In genomic region chr16:88856828-88857727, GRCh38 we compare ENCODE assay signal across 8 cellular contexts. TPM values are rescaled to one million over a fixed set of nuclear protein-coding genes. Genes with fewer than 3 reads are reported as not detected.
DNase-seq lines count a peak whose midpoint lies in the region; ATAC-seq and TF ChIP-seq lines count a peak whose summit lies in the region.

GALNS (minus strand) TSS chr16:88856947; CDS start chr16:88856877, 70 bp downstream.
TRAPPC2L (plus strand) TSS chr16:88857127; CDS start chr16:88857151, 24 bp downstream.

- ATAC-seq in GM19324 (IDR thresholded peaks at IDR 0.05; ENCODE audit: low FRiP score, unreplicated experiment) (peak; percentile 88), HG03469 (IDR thresholded peaks at IDR 0.05; ENCODE audit: unreplicated experiment) (peak; percentile 57), left colon (peak; percentile 93)

- CTCF ChIA-PET in BJ (lab: Yijun Ruan, JAX): interaction anchor here (0.6 to 2.6 kb wide), 18 partner anchors 9 to 311 kb away, joined by 3 to 12 read pairs (median 4); partner anchors contain the start of genes APRT and PABPN1L

- no peaks in the 10 kb centered on the region for H3K27me3 ChIP-seq in BJ (ENCODE audit: control insufficient read depth, insufficient read depth, low read length)
- H3K27me3 ChIP-seq in colonic mucosa: no peaks in the 10 kb centered on the region

- peaks cover 19% of the 10 kb centered on the region for H3K4me1 Mint-ChIP-seq in activated CD4-positive, alpha-beta T cell treated with anti-CD3 and anti-CD28 coated beads, Interleukin-2, amount 10 ng/mL, durations not matched to agents 24 days and 14 days

- H3K36me3 ChIP-seq in BJ (ENCODE audit: control insufficient read depth, insufficient read depth, low read length) (peaks cover 11% of the 10 kb centered on the region), colonic mucosa (no peaks in the 10 kb centered on the region)

- POLR2A ChIA-PET in BJ (lab: Charles Lee): no interaction called here

- peak within 1 kb of the TSS; percentile 83 to 89 for H3K9ac ChIP-seq in colonic mucosa (ENCODE audit: low read depth in 2 of 2, low read length in 2 of 2)

- TF ChIP-seq CTCF in BJ (IDR thresholded peaks at IDR 0.05; ENCODE audit: insufficient read depth, low read depth, low read length): no peak
- TF ChIP-seq CTCF in colonic mucosa (IDR thresholded peaks at IDR 0.05): no peak

- H3K4me3 Mint-ChIP-seq in activated CD4-positive, alpha-beta T cell treated with anti-CD3 and anti-CD28 coated beads, Interleukin-2, amount 10 ng/mL, durations not matched to agents 24 days and 14 days: peak within 1 kb of the TSS; percentile 99

- intact Hi-C loops in activated CD4-positive, alpha-beta T cell treated with anti-CD3 and anti-CD28 coated beads, Interleukin-2, amount 10 ng/mL, durations not matched to agents 24 days and 14 days (cut with micrococcal nuclease): loop anchor here (1.0 kb wide), 4 partner anchors 41 to 359 kb away; no protein-coding TSS in a partner anchor
- intact Hi-C loops in colonic mucosa (cut with DNase I) (loop anchor here (5.0 to 10.0 kb wide), 3 partner anchors 45 to 402 kb away; partner anchors contain the start of genes APRT, ZFPM1 and ZNF778), left colon (cut with DNase I, micrococcal nuclease) (no loop called here)

- peak within 1 kb of the TSS; percentile 49 for H3K27ac ChIP-seq in colonic mucosa

- H3K9me3 ChIP-seq in colonic mucosa: no peaks in the 10 kb centered on the region

- H3K27ac Mint-ChIP-seq in activated CD4-positive, alpha-beta T cell treated with anti-CD3 and anti-CD28 coated beads, Interleukin-2, amount 10 ng/mL, durations not matched to agents 24 days and 14 days: peak within 1 kb of the TSS; percentile 94

- peaks cover 12% of the 10 kb centered on the region for H3K4me1 ChIP-seq in colonic mucosa

- DNase-seq in BJ (ENCODE audit: low read depth) (peak; percentile 46), NCI-H526 treated with DMSO at 0.1 percent for 48 hours (lab: John Stamatoyannopoulos, UW) (peak; percentile 77), colonic mucosa (peak; percentile 99), left colon (peak; percentile 96 to 100)
- DNase-seq in activated CD4-positive, alpha-beta T cell treated with anti-CD3 and anti-CD28 coated beads, Interleukin-2, amount 10 ng/mL, durations not matched to agents 24 days and 14 days: peak; percentile 100
- DNase-seq in stimulated activated CD4-positive, alpha-beta T cell treated with anti-CD3 and anti-CD28 coated beads, Interleukin-1b, Interleukin-23, amount 100 ng/mL, for 4 hours (ENCODE audit: low read depth in 2 of 2): peak; percentile 99 to 100

- H3K4me3 ChIP-seq in BJ (ENCODE audit: low read depth, low read length): peak within 1 kb of the TSS; percentile 96
- H3K4me3 ChIP-seq in colonic mucosa: peak within 1 kb of the TSS; percentile 82

- peaks cover 22% of the 10 kb centered on the region for H3K36me3 Mint-ChIP-seq in activated CD4-positive, alpha-beta T cell treated with anti-CD3 and anti-CD28 coated beads, Interleukin-2, amount 10 ng/mL, durations not matched to agents 24 days and 14 days (ENCODE audit: low read depth)

- H3K9me3 Mint-ChIP-seq in activated CD4-positive, alpha-beta T cell treated with anti-CD3 and anti-CD28 coated beads, Interleukin-2, amount 10 ng/mL, durations not matched to agents 24 days and 14 days: no peaks in the 10 kb centered on the region

- H3K27me3 Mint-ChIP-seq in activated CD4-positive, alpha-beta T cell treated with anti-CD3 and anti-CD28 coated beads, Interleukin-2, amount 10 ng/mL, durations not matched to agents 24 days and 14 days: no peaks in the 10 kb centered on the region

RNA-seq across cellular contexts. Expression of gene GALNS, which starts in this region (rescaled TPM):
- 6.3 and 9.7 TPM in 2 replicates for polyA plus RNA-seq in BJ (2011; rRNA removed)
- polyA minus RNA-seq in BJ (2011; rRNA and poly(A)+ RNA removed): 3.5 and 5.0 TPM in 2 replicates
- total RNA-seq in activated CD4-positive, alpha-beta T cell treated with anti-CD3 and anti-CD28 coated beads, Interleukin-2, amount 10 ng/mL, durations not matched to agents 24 days and 14 days: 23.2 and 23.4 TPM in 2 replicates
- total RNA-seq in colonic mucosa (10 to 100 TPM; 22.8 to 44.5 TPM), left colon (10 to 100 TPM; 39.1 to 43.5 TPM)

RNA-seq across cellular contexts. Expression of gene TRAPPC2L, which starts in this region (rescaled TPM):
- polyA plus RNA-seq in BJ (2011; rRNA removed): 84.8 and 116 TPM in 2 replicates
- polyA minus RNA-seq in BJ (2011; rRNA and poly(A)+ RNA removed): 28.9 and 47.4 TPM in 2 replicates
- 62.1 and 67.1 TPM in 2 replicates for total RNA-seq in activated CD4-positive, alpha-beta T cell treated with anti-CD3 and anti-CD28 coated beads, Interleukin-2, amount 10 ng/mL, durations not matched to agents 24 days and 14 days
- total RNA-seq in colonic mucosa (10 to 100 TPM; 33.8 to 57.3 TPM), left colon (10 to 100 TPM; 37.0 to 44.4 TPM)

Comparison
In these comparisons a context has a peak if more than half of its experiments do, and no peak if none do; other contexts are left out.
1. Peak in every context shown above with its lines: DNase-seq, ATAC-seq, H3K4me3 ChIP-seq and H3K27ac ChIP-seq.
2. DNase-seq: peak in every context shown above with its lines; median percentile 100 in activated CD4-positive, alpha-beta T cell treated with anti-CD3 and anti-CD28 coated beads, Interleukin-2, amount 10 ng/mL, durations not matched to agents 24 days and 14 days; 100 in stimulated activated CD4-positive, alpha-beta T cell treated with anti-CD3 and anti-CD28 coated beads, Interleukin-1b, Interleukin-23, amount 100 ng/mL, for 4 hours; 99 in colonic mucosa; 98 in left colon; 77 in NCI-H526 treated with DMSO at 0.1 percent for 48 hours; 46 in BJ.
3. intact Hi-C loops: an anchor here in activated CD4-positive, alpha-beta T cell treated with anti-CD3 and anti-CD28 coated beads, Interleukin-2, amount 10 ng/mL, durations not matched to agents 24 days and 14 days (1.0 kb wide) and colonic mucosa (5.0 to 10.0 kb wide); none called in left colon.